ENCODE assay signal across 8 cellular contexts in the genomic region with DNA sequence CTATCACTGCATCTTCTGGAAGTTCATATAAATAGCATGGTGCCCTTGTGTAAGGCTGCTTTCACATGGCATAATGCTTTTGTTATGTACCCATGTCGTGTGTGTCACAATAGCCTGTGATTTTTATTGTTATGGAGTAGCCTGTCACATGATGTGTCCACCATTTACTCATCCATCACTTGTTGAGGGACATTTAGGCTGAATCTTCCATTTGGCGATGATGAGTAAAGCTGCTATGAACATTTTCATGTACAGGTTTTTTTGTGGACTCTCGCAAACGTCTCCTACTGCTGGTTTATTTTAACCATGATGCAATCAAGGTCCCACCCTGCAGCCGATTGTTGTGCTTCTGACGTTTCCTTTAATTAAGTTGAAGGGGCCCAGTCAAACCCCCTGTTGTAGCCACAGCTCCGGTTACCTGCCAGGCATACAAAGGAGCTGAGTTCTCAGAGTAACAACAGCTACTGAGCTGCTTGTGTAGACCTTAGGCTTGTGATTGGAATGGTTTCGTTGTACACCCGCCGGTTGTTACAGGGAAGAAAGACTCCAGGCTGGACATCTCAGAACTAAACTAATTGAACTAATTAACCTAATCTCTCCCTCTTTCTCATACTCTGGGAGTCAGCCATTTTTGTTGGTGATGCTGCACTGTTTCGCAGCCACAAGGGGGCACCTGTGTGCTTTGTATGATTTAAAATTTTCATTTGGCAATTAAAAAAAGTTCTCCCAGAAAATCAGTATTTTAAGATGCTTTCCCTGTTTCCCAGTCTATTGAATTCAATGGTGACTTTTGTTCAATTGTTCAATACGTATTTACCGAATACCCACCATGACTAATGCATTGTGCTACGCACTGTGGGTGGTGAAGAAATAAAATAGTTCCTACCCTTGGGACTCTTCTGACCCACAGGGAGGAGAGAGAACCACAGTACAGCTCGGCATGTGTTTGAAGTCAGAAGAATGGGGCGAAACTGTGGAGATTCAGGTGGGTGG.
DNase-seq lines count a peak whose midpoint lies in the region; ATAC-seq and TF ChIP-seq lines count a peak whose summit lies in the region.

No MANE protein-coding gene starts in this region.

- H3K36me3 ChIP-seq in CD8-positive, alpha-beta memory T cell (ENCODE audit: insufficient read depth, low read length) = no peaks in the 10 kb centered on the region
- H3K36me3 ChIP-seq in adipocyte (ENCODE audit: control insufficient read depth, insufficient read depth, low read length, severe bottlenecking) (no peaks in the 10 kb centered on the region), gastrocnemius medialis (no peaks in the 10 kb centered on the region)

- TF ChIP-seq POLR2A in gastrocnemius medialis (IDR thresholded peaks at IDR 0.05) = no peak

- H3K27ac ChIP-seq in CD8-positive, alpha-beta memory T cell (ENCODE audit: low read depth, low read length) = no peak overlapping the region
- H3K27ac ChIP-seq in right cardiac atrium (ENCODE audit: low read length) (no peak overlapping the region), gastrocnemius medialis (no peak overlapping the region)

- intact Hi-C loops in right cardiac atrium (cut with DNase I) = loop anchor here in 3 of 4 donors (5.0 to 10.0 kb wide), 5 partner anchors 132 to 868 kb away; no protein-coding TSS in a partner anchor
- intact Hi-C loops in gastrocnemius medialis (cut with DNase I; ENCODE audit: low total_unique reads) = loop anchor here (1.0 kb wide), 2 partner anchors 285 to 736 kb away; no protein-coding TSS in a partner anchor

- in situ Hi-C loops in gastrocnemius medialis (cut with MboI; ENCODE audit: low sequenced_read_pairs in 4 of 4) = loop anchor here in 3 of 4 donors (10.0 to 25.0 kb wide), 3 partner anchors 132 to 876 kb away; partner anchors contain the start of gene UBC (in 1 of the 3)

- peak; percentile 14 to 56 (median 23) for DNase-seq in CD8-positive, alpha-beta memory T cell
- DNase-seq in HT-29 (ENCODE audit: low spot score) = peak; percentile 45
- peak; percentile 44 for DNase-seq in RPMI7951 (ENCODE audit: low read depth)
- peak; percentile 80 for DNase-seq in adipocyte (ENCODE audit: low read depth)
- peak; percentile 39 to 72 (median 68) for DNase-seq in right cardiac atrium
- DNase-seq in gastrocnemius medialis = no peak

- peak; percentile 81 to 91 (median 86) for TF ChIP-seq CTCF in gastrocnemius medialis (IDR thresholded peaks at IDR 0.05 in 4 of 5, conservative IDR thresholded peaks at IDR 0.05 in 1 of 5)

- no peaks in the 10 kb centered on the region for H3K4me1 ChIP-seq in CD8-positive, alpha-beta memory T cell (ENCODE audit: insufficient read depth, low read length)
- H3K4me1 ChIP-seq in adipocyte (ENCODE audit: control insufficient read depth, insufficient read depth, low read length) = peaks cover 26% of the 10 kb centered on the region
- no peaks in the 10 kb centered on the region for H3K4me1 ChIP-seq in right cardiac atrium (ENCODE audit: control insufficient read depth, insufficient read depth, low read length)
- H3K4me1 ChIP-seq in gastrocnemius medialis = no peaks in the 10 kb centered on the region

- CTCF ChIA-PET in CD8-positive, alpha-beta memory T cell (lab: Charles Lee) = interaction anchor here (1.1 to 2.7 kb wide), 3 partner anchors 311 to 735 kb away, joined by 4 to 28 read pairs (median 18); no protein-coding TSS in a partner anchor

- POLR2A ChIA-PET in CD8-positive, alpha-beta memory T cell (lab: Charles Lee) = no interaction called here

- H3K4me3 ChIP-seq in CD8-positive, alpha-beta memory T cell (ENCODE audit: low read length) = no peak overlapping the region
- H3K4me3 ChIP-seq in adipocyte (ENCODE audit: low read length) = no peak overlapping the region
- no peak overlapping the region for H3K4me3 ChIP-seq in right cardiac atrium (ENCODE audit: low read length)
- no peak overlapping the region for H3K4me3 ChIP-seq in gastrocnemius medialis

- ATAC-seq in right cardiac atrium (peak in 1 of 2 donors; percentile 56), gastrocnemius medialis (peak in 1 of 2 donors; percentile 49), HG03108 (IDR thresholded peaks at IDR 0.05; ENCODE audit: unreplicated experiment) (no peak), HG02678 (IDR thresholded peaks at IDR 0.05; ENCODE audit: unreplicated experiment) (no peak)

- peaks cover 0 to 2% (median 0%) of the 10 kb centered on the region in 3 donors for H3K36me3 Mint-ChIP-seq in CD8-positive, alpha-beta memory T cell

- H3K9me3 ChIP-seq in CD8-positive, alpha-beta memory T cell (ENCODE audit: low read length) = no peaks in the 10 kb centered on the region
- H3K9me3 ChIP-seq in adipocyte (ENCODE audit: control insufficient read depth, low read length) (no peaks in the 10 kb centered on the region), right cardiac atrium (ENCODE audit: control insufficient read depth, low read length) (no peaks in the 10 kb centered on the region), gastrocnemius medialis (no peaks in the 10 kb centered on the region)

- no peak overlapping the region for H3K27ac Mint-ChIP-seq in CD8-positive, alpha-beta memory T cell

- H3K9me3 Mint-ChIP-seq in CD8-positive, alpha-beta memory T cell = no peaks in the 10 kb centered on the region

- H3K27me3 Mint-ChIP-seq in CD8-positive, alpha-beta memory T cell = peaks cover 4 to 6% of the 10 kb centered on the region in 2 donors

- H3K4me3 Mint-ChIP-seq in CD8-positive, alpha-beta memory T cell = no peak overlapping the region

- H3K27me3 ChIP-seq in CD8-positive, alpha-beta memory T cell (ENCODE audit: insufficient read depth, low read length, poor library complexity, severe bottlenecking) = no peaks in the 10 kb centered on the region
- no peaks in the 10 kb centered on the region for H3K27me3 ChIP-seq in adipocyte (replicated peaks; ENCODE audit: control insufficient read depth, insufficient read depth, low read length)
- no peaks in the 10 kb centered on the region for H3K27me3 ChIP-seq in right cardiac atrium (ENCODE audit: control insufficient read depth, insufficient read depth)
- no peaks in the 10 kb centered on the region for H3K27me3 ChIP-seq in gastrocnemius medialis

- H3K9ac ChIP-seq in adipocyte (ENCODE audit: low read length) = peak overlapping the region; percentile 33

- H3K4me1 Mint-ChIP-seq in CD8-positive, alpha-beta memory T cell = no peaks in the 10 kb centered on the region

- 39% methylated on average over 16 of the region's 16 CpGs for WGBS in right cardiac atrium

Comparison
In these comparisons a context has a peak if more than half of its experiments do, and no peak if none do; other contexts are left out.
1. DNase-seq: peak in CD8-positive, alpha-beta memory T cell (5 of 5), HT-29 (single experiment), RPMI7951 (single experiment), adipocyte (single experiment) and right cardiac atrium (3 of 3); none in gastrocnemius medialis (0 of 2).